In the genomic region with DNA sequence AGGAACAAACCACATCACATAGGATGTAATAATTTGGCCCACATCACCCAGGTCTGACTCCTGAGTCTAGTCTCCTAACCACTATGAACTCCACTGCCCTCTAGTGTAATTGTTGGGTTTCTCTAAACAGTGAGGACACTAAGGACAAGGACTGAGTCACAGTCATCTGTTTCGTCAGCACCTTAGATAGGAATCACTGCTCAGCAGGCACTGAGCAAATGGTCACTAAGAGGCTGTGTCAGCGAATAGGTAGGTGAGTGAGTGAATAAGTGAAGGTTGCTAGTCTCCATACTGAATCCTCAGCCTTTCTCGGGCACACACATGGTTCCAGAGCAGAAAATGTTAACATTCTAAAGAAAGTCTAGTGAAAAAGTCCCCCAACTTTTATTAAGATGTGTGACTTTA, we compare ENCODE assay signal across 9 cellular contexts.
DNase-seq lines count a peak whose midpoint lies in the region; ATAC-seq, FAIRE-seq and TF ChIP-seq lines count a peak whose summit lies in the region.
"Had no signal": no experiment of that assay in that cellular context is flagged by ENCODE, and none has a peak within 500 bp of the region (broad histone marks: within the 10 kb centered on the region; RNA-seq: fewer than 3 reads in every experiment).

No MANE protein-coding gene starts in this region.

- peak; percentile 81 for FAIRE-seq in D721Med (lab: Jason Lieb, UNC)

- H3K27me3 Mint-ChIP-seq in effector memory CD8-positive, alpha-beta T cell, result peaks cover 0 to 7% of the 10 kb centered on the region in 2 donors

- TF ChIP-seq CTCF in D721Med (IDR thresholded peaks at IDR 0.05; ENCODE audit: insufficient read depth, missing control alignments), result peak; percentile 74

- no peaks in the 10 kb centered on the region for H3K4me1 Mint-ChIP-seq in effector memory CD8-positive, alpha-beta T cell (ENCODE audit: low read depth in 2 of 2)

- H3K27ac Mint-ChIP-seq in effector memory CD8-positive, alpha-beta T cell, result no peak overlapping the region
- H3K27ac Mint-ChIP-seq: T-helper 1 cell treated with Interleukin-12 subunit alpha and Interleukin-12 subunit beta and Interleukin-4 antibody, amounts not matched to agents 30 μg/mL and 1 μg/mL, for 36 hours had no signal

- H3K4me3 Mint-ChIP-seq in effector memory CD8-positive, alpha-beta T cell, result no peak overlapping the region
- H3K4me3 Mint-ChIP-seq: T-helper 1 cell treated with Interleukin-12 subunit alpha and Interleukin-12 subunit beta and Interleukin-4 antibody, amounts not matched to agents 30 μg/mL and 1 μg/mL, for 36 hours had no signal

- no peaks in the 10 kb centered on the region for H3K36me3 Mint-ChIP-seq in effector memory CD8-positive, alpha-beta T cell (ENCODE audit: insufficient read depth)

- no peak for DNase-seq in D721Med (ENCODE audit: insufficient read length, low spot score)
- DNase-seq in NOMO-1 (lab: John Stamatoyannopoulos, UW; ENCODE audit: unreplicated experiment in 2 of 2), result peak; percentile 44 to 69
- peak; percentile 51 for DNase-seq in dedifferentiated amniotic fluid mesenchymal stem cell (ENCODE audit: extremely low spot score)
- DNase-seq in myocyte (ENCODE audit: low read depth), result peak; percentile 81
- no peak for DNase-seq in epidermal melanocyte (ENCODE audit: insufficient read length, low spot score)
- no peak for DNase-seq in effector memory CD8-positive, alpha-beta T cell

- H3K9me3 Mint-ChIP-seq in effector memory CD8-positive, alpha-beta T cell, result no peaks in the 10 kb centered on the region
- H3K9me3 Mint-ChIP-seq: T-helper 1 cell treated with Interleukin-12 subunit alpha and Interleukin-12 subunit beta and Interleukin-4 antibody, amounts not matched to agents 30 μg/mL and 1 μg/mL, for 36 hours had no signal

- peak; percentile 68 for ATAC-seq in GM19324 (IDR thresholded peaks at IDR 0.05; ENCODE audit: low FRiP score, unreplicated experiment)
- peak; percentile 81 for ATAC-seq in HG03460 (IDR thresholded peaks at IDR 0.05; ENCODE audit: unreplicated experiment)
- ATAC-seq in effector memory CD8-positive, alpha-beta T cell (replicated peaks), result no peak

Comparison
In these comparisons a context has a peak if more than half of its experiments do, and no peak if none do; other contexts are left out.
1. DNase-seq: peak in NOMO-1 (2 of 2), dedifferentiated amniotic fluid mesenchymal stem cell (single experiment) and myocyte (single experiment); none in D721Med (single experiment), epidermal melanocyte (single experiment) and effector memory CD8-positive, alpha-beta T cell (0 of 3).